In the genomic region with DNA sequence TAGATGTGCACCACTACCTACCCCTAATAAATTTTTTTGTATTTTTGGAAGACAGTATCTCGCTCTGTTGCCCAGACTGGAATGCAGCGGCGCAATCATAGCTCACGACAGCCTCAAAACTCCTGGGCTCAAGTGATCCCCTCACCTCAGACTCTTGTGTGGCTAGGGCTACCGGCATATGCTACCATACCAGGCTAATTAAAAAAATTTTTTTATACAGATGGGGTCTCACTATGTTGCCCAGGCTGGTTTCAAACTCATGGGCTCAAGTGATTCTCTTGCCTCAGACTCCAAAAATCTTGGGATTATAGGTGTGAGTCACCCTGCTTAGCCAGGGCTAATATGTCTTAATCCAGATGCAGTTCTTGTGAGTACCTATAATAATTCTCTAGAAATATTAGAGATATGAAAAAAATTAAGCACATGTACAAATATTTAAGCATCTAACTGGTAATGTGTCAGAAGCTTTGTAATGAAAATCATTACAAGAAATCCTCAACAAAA, we compare ENCODE assay signal across 23 cellular contexts. TPM values are rescaled to one million over a fixed set of nuclear protein-coding genes. Genes with fewer than 3 reads are reported as not detected.
A peak's percentile ranks its signal among the peaks of the same experiment; 100 is the strongest.
DNase-seq lines count a peak whose midpoint lies in the region; ATAC-seq and TF ChIP-seq lines count a peak whose summit lies in the region.
"Had no signal": no experiment of that assay in that cellular context is flagged by ENCODE, and none has a peak within 500 bp of the region (broad histone marks: within the 10 kb centered on the region; RNA-seq: fewer than 3 reads in every experiment).

No MANE protein-coding gene starts in this region.

- H3K9me3 ChIP-seq in heart right ventricle: no peaks in the 10 kb centered on the region
- H3K9me3 ChIP-seq in esophagus squamous epithelium: no peaks in the 10 kb centered on the region
- no peaks in the 10 kb centered on the region for H3K9me3 ChIP-seq in sigmoid colon
- no peaks in the 10 kb centered on the region for H3K9me3 ChIP-seq in upper lobe of left lung
- H3K9me3 ChIP-seq: lower lobe of right lung, mucosa of descending colon, SK-N-SH, transverse colon had no signal

- H3K23ac ChIP-seq in mesendoderm (ENCODE audit: low read length): no peak overlapping the region

- no peak overlapping the region for H4K8ac ChIP-seq in mesendoderm (ENCODE audit: low read depth, low read length)

- no peak for TF ChIP-seq CTCF in heart right ventricle (IDR thresholded peaks at IDR 0.05)
- TF ChIP-seq CTCF in esophagus squamous epithelium (IDR thresholded peaks at IDR 0.05): no peak
- TF ChIP-seq CTCF in sigmoid colon (IDR thresholded peaks at IDR 0.05): no peak
- no peak for TF ChIP-seq CTCF in upper lobe of left lung (IDR thresholded peaks at IDR 0.05)

- intact Hi-C loops in heart right ventricle (cut with DNase I) (no loop called here), cardiac septum (cut with DNase I) (no loop called here), esophagus squamous epithelium (cut with DNase I) (no loop called here), sigmoid colon (cut with DNase I) (no loop called here)

- H3K36me3 ChIP-seq in heart right ventricle (no peaks in the 10 kb centered on the region), esophagus squamous epithelium (no peaks in the 10 kb centered on the region), sigmoid colon (no peaks in the 10 kb centered on the region), upper lobe of left lung (no peaks in the 10 kb centered on the region), mesendoderm (ENCODE audit: control insufficient read depth, insufficient read depth, low read length) (no peaks in the 10 kb centered on the region)
- H3K36me3 ChIP-seq: lower lobe of right lung, transverse colon had no signal

- H4K5ac ChIP-seq in mesendoderm (ENCODE audit: low read length): no peak overlapping the region

- no peak overlapping the region for H3K4me2 ChIP-seq in mesendoderm (ENCODE audit: low read length)
- H3K4me2 ChIP-seq: SK-N-SH had no signal

- H2AK5ac ChIP-seq in mesendoderm (ENCODE audit: low read length): no peak overlapping the region

- H3K56ac ChIP-seq in mesendoderm (ENCODE audit: low read length): no peak overlapping the region

- peaks cover 14% of the 10 kb centered on the region for H3K79me2 ChIP-seq in mesendoderm (ENCODE audit: control insufficient read depth, insufficient read depth, low read length)

- H3K27me3 ChIP-seq in heart right ventricle: no peaks in the 10 kb centered on the region
- H3K27me3 ChIP-seq in esophagus squamous epithelium: no peaks in the 10 kb centered on the region
- no peaks in the 10 kb centered on the region for H3K27me3 ChIP-seq in sigmoid colon
- no peaks in the 10 kb centered on the region for H3K27me3 ChIP-seq in upper lobe of left lung
- no peaks in the 10 kb centered on the region for H3K27me3 ChIP-seq in mesendoderm (ENCODE audit: insufficient read depth, low read length, poor library complexity)
- H3K27me3 ChIP-seq: transverse colon had no signal

- ATAC-seq in heart right ventricle (no peak), upper lobe of left lung (ENCODE audit: low FRiP score in 2 of 2) (no peak)
- ATAC-seq: HCT116, lower lobe of right lung, mucosa of descending colon had no signal

- no peak overlapping the region for H2BK5ac ChIP-seq in mesendoderm (ENCODE audit: low read length)

- no peak overlapping the region for H3K18ac ChIP-seq in mesendoderm (ENCODE audit: low read length)

- no peak overlapping the region for H3K4me3 ChIP-seq in heart right ventricle
- H3K4me3 ChIP-seq in esophagus squamous epithelium: no peak overlapping the region
- H3K4me3 ChIP-seq in sigmoid colon: no peak overlapping the region
- no peak overlapping the region for H3K4me3 ChIP-seq in upper lobe of left lung
- H3K4me3 ChIP-seq in mesendoderm (ENCODE audit: low read length): no peak overlapping the region
- H3K4me3 ChIP-seq: lower lobe of right lung, mucosa of descending colon, transverse colon had no signal

- 90 to 91% methylated on average over 5 of the region's 5 CpGs for WGBS in heart right ventricle, 2 donors
- WGBS in esophagus squamous epithelium, 2 donors: 92 to 98% methylated on average over 5 of the region's 5 CpGs
- 97% methylated on average over 5 of the region's 5 CpGs for WGBS in sigmoid colon, 2 donors
- WGBS in upper lobe of left lung, 2 donors: 93 to 99% methylated on average over 5 of the region's 5 CpGs
- no CpG with 5 or more reads among the region's 5 CpGs for WGBS in mesendoderm (ENCODE audit: extremely low coverage, insufficient coverage, low lambda C conversion rate)

- no peak for TF ChIP-seq POLR2A in esophagus squamous epithelium (IDR thresholded peaks at IDR 0.05)
- no peak for TF ChIP-seq POLR2A in sigmoid colon (IDR thresholded peaks at IDR 0.05)
- TF ChIP-seq POLR2A in upper lobe of left lung (IDR thresholded peaks at IDR 0.05): no peak

- no peak for DNase-seq in heart right ventricle
- no peak for DNase-seq in cardiac septum (ENCODE audit: low spot score)
- DNase-seq in esophagus squamous epithelium (lab: John Stamatoyannopoulos, UW): no peak
- DNase-seq in sigmoid colon: no peak
- no peak for DNase-seq in upper lobe of left lung
- DNase-seq in activated CD4-positive, CD25-positive, alpha-beta regulatory T cell (lab: John Stamatoyannopoulos, UW): no peak
- DNase-seq in mesendoderm: no peak
- no peak for DNase-seq in NCI-H1436 treated with DMSO at 0.1 percent for 48 hours (lab: John Stamatoyannopoulos, UW)
- DNase-seq: activated CD4-positive, alpha-beta T cell treated with anti-CD3 and anti-CD28 coated beads, Interleukin-2, amount 10 ng/mL, durations not matched to agents 7 days and 5 days; AML-193; effector CD4-positive, alpha-beta T cell; foreskin fibroblast; lower lobe of right lung; mucosa of descending colon; NCI-H1092 treated with DMSO at 0.1 percent for 48 hours; NCI-H2029; posterior cingulate gyrus; SK-N-SH; small intestine; T-helper 2 cell; transverse colon had no signal

- H3K9ac ChIP-seq in mesendoderm (ENCODE audit: low read length): no peak overlapping the region
- H3K9ac ChIP-seq: SK-N-SH had no signal

- H2BK120ac ChIP-seq in mesendoderm (ENCODE audit: low read depth, low read length): no peak overlapping the region

- H3K4me1 ChIP-seq in heart right ventricle: peaks cover 16 to 99% (median 86%) of the 10 kb centered on the region in 9 donors
- peaks cover 10 to 88% (median 44%) of the 10 kb centered on the region in 3 donors for H3K4me1 ChIP-seq in esophagus squamous epithelium
- H3K4me1 ChIP-seq in sigmoid colon: peaks cover 0 to 98% (median 97%) of the 10 kb centered on the region in 4 donors
- peaks cover 65 to 81% (median 71%) of the 10 kb centered on the region in 4 donors for H3K4me1 ChIP-seq in upper lobe of left lung
- H3K4me1 ChIP-seq in mesendoderm (ENCODE audit: control insufficient read depth, low read depth, low read length): peaks cover 4% of the 10 kb centered on the region

- TF ChIP-seq EP300 in sigmoid colon (IDR thresholded peaks at IDR 0.05) (no peak), upper lobe of left lung (IDR thresholded peaks at IDR 0.05) (no peak)

- H3K79me1 ChIP-seq in mesendoderm (ENCODE audit: low read length): peaks cover 10% of the 10 kb centered on the region

- H3K27ac ChIP-seq in heart right ventricle: peak overlapping the region in 8 of 10 donors; percentile 59 to 96 (median 89)
- H3K27ac ChIP-seq in esophagus squamous epithelium: peak overlapping the region in 3 of 4 donors; percentile 86 to 93 (median 91)
- H3K27ac ChIP-seq in sigmoid colon: peak overlapping the region; percentile 85 to 90 (median 87)
- H3K27ac ChIP-seq in upper lobe of left lung: peak overlapping the region; percentile 81 to 92 (median 83)
- H3K27ac ChIP-seq in mesendoderm (ENCODE audit: low read depth, low read length): no peak overlapping the region
- H3K27ac ChIP-seq: HL-60 had no signal

- no peak overlapping the region for H3K4ac ChIP-seq in mesendoderm (ENCODE audit: low read depth, low read length)

- H2BK15ac ChIP-seq in mesendoderm (replicated peaks; ENCODE audit: low read depth): no peak overlapping the region

RNA-seq across cellular contexts. Expression of a gene that starts 9.5 kb away (rescaled TPM):
- total RNA-seq in heart right ventricle (100 to 1,000 TPM; 105 to 235 (median 132) TPM), cardiac septum (184 TPM), esophagus squamous epithelium (10 to 100 TPM; 37.0 to 69.6 (median 44.7) TPM), sigmoid colon (10 to 100 TPM; 33.4 to 55.1 (median 47.2) TPM), upper lobe of left lung (100 to 1,000 TPM; 105 to 222 (median 116) TPM)
- polyA plus RNA-seq in heart right ventricle (10 to 100 TPM; 32.8 to 64.1 TPM), sigmoid colon (10 to 100 TPM in 1 of 3 donors, 1 to 10 TPM in 2; 7.2 to 37.0 (median 8.6) TPM)
- 12.9 TPM for polyA plus RNA-seq in mesendoderm (2013, experiment 1 of 2)
- polyA plus RNA-seq in mesendoderm (2013, experiment 2 of 2): 12.9 TPM

RNA-seq across cellular contexts. Expression of a gene that starts 38.0 kb away (rescaled TPM):
- total RNA-seq in heart right ventricle: 10 to 100 TPM; 51.2 to 65.6 (median 59.2) TPM
- 10 to 100 TPM; 22.7 to 94.6 TPM for polyA plus RNA-seq in heart right ventricle
- 60.7 TPM for total RNA-seq in cardiac septum
- 10 to 100 TPM; 31.5 to 57.7 (median 46.8) TPM for total RNA-seq in esophagus squamous epithelium
- total RNA-seq in sigmoid colon: 10 to 100 TPM; 18.8 to 57.6 (median 25.8) TPM
- 100 to 1,000 TPM in 1 of 3 donors, 10 to 100 TPM in 2; 89.5 to 113 (median 94.9) TPM for polyA plus RNA-seq in sigmoid colon
- 10 to 100 TPM; 15.2 to 69.5 (median 29.8) TPM for total RNA-seq in upper lobe of left lung
- polyA plus RNA-seq in mesendoderm (2013, experiment 1 of 2): 107 TPM
- polyA plus RNA-seq in mesendoderm (2013, experiment 2 of 2): 106 TPM
